14 cellular contexts compared by ENCODE assay signal in the genomic region with DNA sequence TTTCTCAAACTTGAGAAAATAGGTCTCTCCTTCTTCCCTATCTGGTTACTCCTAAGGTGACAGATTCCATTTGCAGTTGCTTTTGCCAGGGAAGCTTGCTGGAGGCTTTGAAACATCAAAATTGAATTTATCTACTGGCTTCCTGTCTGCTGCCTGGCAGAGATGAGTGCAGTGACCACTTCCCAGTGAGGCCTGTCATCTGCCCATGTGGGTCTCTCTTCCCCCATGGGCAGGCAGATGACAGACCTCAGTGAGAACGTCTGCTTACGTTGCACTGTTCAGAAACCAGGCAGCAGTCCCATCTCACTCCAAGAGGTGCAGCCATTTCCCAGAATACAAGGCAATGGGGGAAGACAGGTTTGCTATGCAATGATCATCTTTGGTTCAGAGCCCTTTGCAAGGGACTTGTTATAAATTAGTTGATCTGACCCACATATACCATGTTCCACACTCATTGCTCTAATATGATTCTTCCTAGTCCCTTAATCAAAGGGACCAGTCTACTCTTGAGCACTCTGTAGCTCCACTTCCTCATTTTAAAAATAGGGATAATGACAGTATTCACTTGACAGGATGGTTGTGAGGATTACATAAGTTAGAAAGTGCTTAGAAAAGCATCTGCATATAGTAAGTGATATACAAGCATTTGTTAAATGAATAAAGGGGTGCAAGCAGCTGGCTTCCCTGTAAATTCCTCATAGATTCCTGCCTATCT. TPM values are rescaled to one million over a fixed set of nuclear protein-coding genes. Genes with fewer than 3 reads are reported as not detected.
"Had no signal": no experiment of that assay in that cellular context is flagged by ENCODE, and none has a peak within 500 bp of the region (broad histone marks: within the 10 kb centered on the region; RNA-seq: fewer than 3 reads in every experiment).

No MANE protein-coding gene starts in this region.

- H3K4me3 ChIP-seq: ascending aorta, esophagus squamous epithelium, stomach, vagina had no signal

- H3K27me3 ChIP-seq: ascending aorta, vagina had no signal

- DNase-seq: activated CD4-positive, alpha-beta T cell treated with anti-CD3 and anti-CD28 coated beads for 36 hours; activated CD8-positive, alpha-beta T cell treated with anti-CD3 and anti-CD28 coated beads, Interleukin-2, amount 10 ng/mL, durations not matched to agents 7 days and 5 days; activated naive CD4-positive, alpha-beta T cell; activated naive CD8-positive, alpha-beta T cell treated with anti-CD3 and anti-CD28 coated beads, Interleukin-2, amount 50 U/mL, for 24 hours; esophagus squamous epithelium; foreskin fibroblast; nucleus accumbens; stomach; T1000; WERI-Rb-1 had no signal

- H3K36me3 ChIP-seq: ascending aorta, esophagus squamous epithelium, stomach, vagina had no signal

- FAIRE-seq: islet of Langerhans had no signal

- H3K4me1 ChIP-seq: ascending aorta, esophagus squamous epithelium, stomach, vagina had no signal

- H3K9me3 ChIP-seq: ascending aorta, vagina had no signal

- H3K27ac ChIP-seq: ascending aorta, esophagus squamous epithelium, stomach, vagina, WERI-Rb-1 had no signal

RNA-seq across cellular contexts. Expression of gene PGBD5, which starts 10.6 kb away (rescaled TPM):
- total RNA-seq: activated CD8-positive, alpha-beta T cell treated with anti-CD3 and anti-CD28 coated beads, Interleukin-2, amount 10 ng/mL, durations not matched to agents 7 days and 5 days; activated T-helper 1 cell treated with anti-CD3 and anti-CD28 coated beads, Interleukin-12 subunit alpha, Interleukin-12 subunit beta, Interleukin-2, Interleukin-4 antibody, amounts not matched to agents 30 ng/mL and 10 ng/mL and 1 ng/mL, durations not matched to agents 14 hours and 24 hours and 36 hours; ascending aorta had no signal
